ENCODE assay signal across 29 cellular contexts in genomic region chr12:67966560-67966959, GRCh38. TPM values are rescaled to one million over a fixed set of nuclear protein-coding genes. Genes with fewer than 3 reads are reported as not detected.
DNase-seq lines count a peak whose midpoint lies in the region; ATAC-seq, FAIRE-seq and TF ChIP-seq lines count a peak whose summit lies in the region.
"Had no signal": no experiment of that assay in that cellular context is flagged by ENCODE, and none has a peak within 500 bp of the region (broad histone marks: within the 10 kb centered on the region; RNA-seq: fewer than 3 reads in every experiment).

No MANE protein-coding gene starts in this region.

- TF ChIP-seq EP300 in GM12878 (IDR thresholded peaks at IDR 0.05; ENCODE audit: borderline replicate concordance in 1 of 2, control insufficient read depth in 1 of 2, low read depth in 2 of 2, low read length in 2 of 2), result no peak

- TF ChIP-seq RAD21 in GM12878 (IDR thresholded peaks at IDR 0.05; ENCODE audit: insufficient read depth, low read depth, low read length), result no peak

- H3K4me2 ChIP-seq in GM12878 (ENCODE audit: control insufficient read depth, insufficient read depth) (no peak overlapping the region), neural progenitor cell (no peak overlapping the region)

- intact Hi-C loops in GM12878 (cut with micrococcal nuclease; ENCODE audit: unreplicated experiment), result no loop called here

- H3K4me1 ChIP-seq in GM12878 (ENCODE audit: control insufficient read depth, insufficient read depth, low read length) (peaks cover 8% of the 10 kb centered on the region; the same call in 1 of the 2 replicates), neural progenitor cell (peaks cover 11% of the 10 kb centered on the region)
- H3K4me1 ChIP-seq: breast epithelium, suprapubic skin had no signal

- CTCF ChIA-PET in GM12878 (lab: Yijun Ruan, JAX), result interaction anchor here (0.9 to 2.2 kb wide), 7 partner anchors 14 to 610 kb away, joined by 4 to 10 read pairs (median 7); partner anchors contain the start of gene IFNG-AS1

- no peaks in the 10 kb centered on the region; the same call in 2 of the 3 replicates for H3K9me3 ChIP-seq in GM12878 (replicated peaks; ENCODE audit: control insufficient read depth, insufficient read depth, low read length)
- H3K9me3 ChIP-seq in neural progenitor cell (ENCODE audit: low read depth), result no peaks in the 10 kb centered on the region
- H3K9me3 ChIP-seq: breast epithelium, right atrium auricular region, suprapubic skin had no signal

- H3K9me3 Mint-ChIP-seq in neural progenitor cell, result no peaks in the 10 kb centered on the region
- H3K9me3 Mint-ChIP-seq: CD8-positive, alpha-beta T cell; T-helper 1 cell treated with Interleukin-12 subunit alpha and Interleukin-12 subunit beta and Interleukin-4 antibody, amounts not matched to agents 30 μg/mL and 1 μg/mL, for 36 hours had no signal

- ATAC-seq in GM19463 (IDR thresholded peaks at IDR 0.05; ENCODE audit: unreplicated experiment), result peak; percentile 50
- ATAC-seq in GM12878, result peak; percentile 68
- ATAC-seq in HG02884 (IDR thresholded peaks at IDR 0.05; ENCODE audit: unreplicated experiment), result no peak
- ATAC-seq in omental fat pad (ENCODE audit: low FRiP score), result no peak
- ATAC-seq: CD8-positive, alpha-beta T cell had no signal

- H3F3A ChIP-seq in neural progenitor cell (ENCODE audit: low read depth), result no peaks in the 10 kb centered on the region

- H3K27ac ChIP-seq in GM12878 (ENCODE audit: control insufficient read depth, insufficient read depth), result no peak overlapping the region
- H3K27ac ChIP-seq in neural progenitor cell, result no peak overlapping the region
- H3K27ac ChIP-seq: breast epithelium, HL-60, right atrium auricular region, suprapubic skin, VCaP had no signal

- TF ChIP-seq CTCF in GM12878 (IDR thresholded peaks at IDR 0.05 in 2 of 3, conservative IDR thresholded peaks at IDR 0.05 in 1 of 3; ENCODE audit: control insufficient read depth in 2 of 3, extremely low read depth in 1 of 3, insufficient read depth in 1 of 3, low read depth in 3 of 3, low read length in 3 of 3), result no peak
- TF ChIP-seq CTCF in neural progenitor cell (IDR thresholded peaks at IDR 0.05), result no peak
- TF ChIP-seq CTCF in omental fat pad (IDR thresholded peaks at IDR 0.05), result no peak

- peak; percentile 26 for FAIRE-seq in GM12891 (lab: Jason Lieb, UNC)
- FAIRE-seq in GM12878 (lab: Jason Lieb, UNC), result peak; percentile 62
- FAIRE-seq: endometrium, H1 had no signal

- SMC1A ChIA-PET in GM12878 (lab: Charles Lee; ENCODE audit: uncharacterized antibody, unreplicated experiment), result interaction anchor here (1.0 to 2.6 kb wide), 9 partner anchors 9 to 25 kb away, joined by 3 to 11 read pairs (median 5); partner anchors contain the start of gene IFNG-AS1

- H3K79me2 ChIP-seq in GM12878 (ENCODE audit: control insufficient read depth, insufficient read depth, low read length) (no peaks in the 10 kb centered on the region), neural progenitor cell (ENCODE audit: low read depth) (no peaks in the 10 kb centered on the region)

- no TSS peak for BruUV-seq in GM12878 (replicated peaks; lab: Mats Ljungman, UMichigan)

- H4K20me1 ChIP-seq in GM12878 (ENCODE audit: control insufficient read depth, insufficient read depth) (no peaks in the 10 kb centered on the region), neural progenitor cell (ENCODE audit: low read depth) (no peaks in the 10 kb centered on the region)

- WGBS in GM12878 (ENCODE audit: insufficient coverage, insufficient replicate concordance, low lambda C conversion rate, missing lambda C conversion rate), result 25% methylated on average over 2 of the region's 2 CpGs

- TF ChIP-seq POLR2A in GM12891 (IDR thresholded peaks at IDR 0.05; ENCODE audit: low read depth, low read length), result no peak
- no peak for TF ChIP-seq POLR2A in GM12878 (IDR thresholded peaks at IDR 0.05; ENCODE audit: low read depth, low read length)

- H3K36me3 ChIP-seq in GM12878 (ENCODE audit: control insufficient read depth in 2 of 2, insufficient read depth in 2 of 2, low read length in 1 of 2), result no peaks in the 10 kb centered on the region
- H3K36me3 ChIP-seq in neural progenitor cell, result no peaks in the 10 kb centered on the region
- H3K36me3 ChIP-seq: breast epithelium, right atrium auricular region, suprapubic skin had no signal

- DNase-seq in GM12891 (ENCODE audit: insufficient read length, low spot score) (no peak), M059J (ENCODE audit: low read depth) (peak; percentile 3), GM12878 (ENCODE audit: low read depth, low spot score) (no peak), kidney tubule cell (ENCODE audit: low spot score) (no peak), neural progenitor cell (ENCODE audit: low spot score) (no peak), omental fat pad (ENCODE audit: low spot score) (no peak)
- DNase-seq: activated CD4-positive, alpha-beta T cell treated with anti-CD3 and anti-CD28 coated beads, Interleukin-2, amount 50 U/mL, for 1 hour; activated CD8-positive, alpha-beta memory T cell treated with anti-CD3 and anti-CD28 coated beads, Interleukin-2, amount 50 U/mL, for 48 hours; activated effector memory CD4-positive, alpha-beta T cell treated with Interleukin-2 at 50 U/mL for 16 hours; CD8-positive, alpha-beta T cell; cortex of kidney; DND-41; IMR-90; MM.1S; NCI-H2029; NCI-H446 treated with DMSO at 0.1 percent for 48 hours; occipital lobe; SHP77 had no signal

- H3K9ac ChIP-seq in GM12878 (ENCODE audit: control insufficient read depth, insufficient read depth, low read length), result no peak overlapping the region
- H3K9ac ChIP-seq in neural progenitor cell, result no peak overlapping the region

- no peak overlapping the region for H3K4me3 Mint-ChIP-seq in neural progenitor cell
- H3K4me3 Mint-ChIP-seq: CD8-positive, alpha-beta T cell; T-helper 1 cell treated with Interleukin-12 subunit alpha and Interleukin-12 subunit beta and Interleukin-4 antibody, amounts not matched to agents 30 μg/mL and 1 μg/mL, for 36 hours had no signal

- H2AFZ ChIP-seq in GM12878 (ENCODE audit: control insufficient read depth, low read depth, low read length) (no peak overlapping the region), neural progenitor cell (replicated peaks) (no peak overlapping the region)

- POLR2A ChIA-PET in GM12878 (lab: Charles Lee), result interaction anchor here (1.0 to 1.5 kb wide), 4 partner anchors 10 to 22 kb away, joined by 3 to 7 read pairs (median 5); partner anchors contain the start of gene IFNG-AS1

- no peak overlapping the region for H3K27ac Mint-ChIP-seq in neural progenitor cell
- H3K27ac Mint-ChIP-seq: CD8-positive, alpha-beta T cell; T-helper 1 cell treated with Interleukin-12 subunit alpha and Interleukin-12 subunit beta and Interleukin-4 antibody, amounts not matched to agents 30 μg/mL and 1 μg/mL, for 36 hours had no signal

- H3K27me3 Mint-ChIP-seq in neural progenitor cell (ENCODE audit: insufficient read depth, low read depth), result no peaks in the 10 kb centered on the region

- in situ Hi-C loops in GM12878 (cut with MboI), result no loop called here

- RAD21 ChIA-PET in GM12878 (lab: Charles Lee; ENCODE audit: unreplicated experiment), result interaction anchor here (0.7 to 1.6 kb wide), 3 partner anchors 9 to 24 kb away, joined by 3 to 4 read pairs (median 4); no protein-coding TSS in a partner anchor

- no peak overlapping the region for H3K4me3 ChIP-seq in GM12878
- no peak overlapping the region for H3K4me3 ChIP-seq in neural progenitor cell
- H3K4me3 ChIP-seq: breast epithelium, right atrium auricular region, suprapubic skin had no signal

- no peaks in the 10 kb centered on the region for H3K4me1 Mint-ChIP-seq in neural progenitor cell

- H3K27me3 ChIP-seq in GM12878 (replicated peaks in 1 of 2; ENCODE audit: control insufficient read depth in 2 of 2, insufficient read depth in 2 of 2, low read length in 1 of 2) (peaks cover 0 to 2% of the 10 kb centered on the region in 2 experiments; a peak in 2 of 4 replicates), neural progenitor cell (no peaks in the 10 kb centered on the region)
- H3K27me3 ChIP-seq: breast epithelium, right atrium auricular region, suprapubic skin had no signal

- H3K36me3 Mint-ChIP-seq in neural progenitor cell, result no peaks in the 10 kb centered on the region
- H3K36me3 Mint-ChIP-seq: CD8-positive, alpha-beta T cell had no signal

TF ChIP-seq in GM12891, 5 proteins besides CTCF, POLR2A, EP300 and RAD21:
- TF ChIP-seq SPI1 (IDR thresholded peaks at IDR 0.05; ENCODE audit: low read depth, low read length) (peak; percentile 80), POU2F2 (IDR thresholded peaks at IDR 0.05; ENCODE audit: low read depth, low read length) (no peak)

TF ChIP-seq in GM12878, 131 proteins besides CTCF, POLR2A, EP300 and RAD21:
- TF ChIP-seq BACH1 (IDR thresholded peaks at IDR 0.05; ENCODE audit: borderline replicate concordance), result no peak
- peak; percentile 70 for TF ChIP-seq SPI1 (IDR thresholded peaks at IDR 0.05; ENCODE audit: borderline replicate concordance, insufficient read depth, low read depth, low read length)

RNA-seq across cellular contexts. Expression of gene IFNG-AS1, which starts 22.7 kb away (rescaled TPM):
- 0.78 TPM for polyA plus RNA-seq in GM12891 (2012; ENCODE audit: low read depth, missing spikeins)
- not detected in 2 replicates for total RNA-seq in M059J (2014; rRNA removed; shearing (Covaris generic))
- total RNA-seq in GM12878 (2013; cell fraction: nucleolus; rRNA removed), result 15.2 and 17.2 TPM in 2 replicates
- total RNA-seq in GM12878 (2014; rRNA removed) (1.1 and 1.3 TPM in 2 replicates), GM12878 (2014; rRNA removed; fragmentation: Illumina TruSeq; extraction: Trizol) (1.9 and 2.5 TPM in 2 replicates), GM12878 (2021) (1.1 and 1.3 TPM in 2 replicates), neural progenitor cell (ENCODE audit: low replicate concordance) (not detected in 2 replicates), omental fat pad (under 1 TPM in 2 of 4 donors, not detected in 2; 0.28 to 0.94 TPM)
- polyA plus RNA-seq in GM12878 (2011; ENCODE audit: low read depth), result 1.5 TPM
- polyA plus RNA-seq in GM12878 (2011; rRNA removed) (1.9 and 3.0 TPM in 2 replicates), GM12878 (2014; fragmentation: Illumina TruSeq; extraction: Trizol) (1.6 and 2.1 TPM in 2 replicates), GM12878 (2014; fragmentation: Nextera tagmentation; extraction: Ambion mirVana) (1 to 10 TPM; 1.4 to 1.8 TPM), GM12878 (2014; rRNA removed) (0.72 and 1.0 TPM in 2 replicates), GM12878 (2016; fragmentation: Nextera tagmentation; extraction: Ambion mirVana) (under 1 TPM; 0.40 to 0.89 TPM)
- polyA plus RNA-seq in GM12878 (2011; cell fraction: cytosol; rRNA removed), result 0.50 and 0.75 TPM in 2 replicates
- polyA plus RNA-seq in GM12878 (2011; cell fraction: nucleus; rRNA removed), result 2.1 and 3.7 TPM in 2 replicates
- polyA plus RNA-seq in GM12878 (2012), result 2.2 and 2.8 TPM in 2 replicates
- 1.5 and 2.4 TPM in 2 replicates for polyA minus RNA-seq in GM12878 (2011; rRNA and poly(A)+ RNA removed)
- 0.62 and 1.7 TPM in 2 replicates for polyA minus RNA-seq in GM12878 (2011; cell fraction: cytosol; rRNA and poly(A)+ RNA removed)
- polyA minus RNA-seq in GM12878 (2011; cell fraction: nucleus; rRNA and poly(A)+ RNA removed), result 3.0 and 4.5 TPM in 2 replicates
- total RNA-seq: H1, IMR-90, occipital lobe, suprapubic skin had no signal
- polyA plus RNA-seq: adipose tissue, H1, IMR-90 had no signal

Comparison
In these comparisons a context has a peak if more than half of its experiments do, and no peak if none do; other contexts are left out.
1. ATAC-seq: peak in GM19463 (single experiment) and GM12878 (single experiment); none in HG02884 (single experiment) and omental fat pad (single experiment).